ENCODE assay signal across 21 cellular contexts in the genomic region with DNA sequence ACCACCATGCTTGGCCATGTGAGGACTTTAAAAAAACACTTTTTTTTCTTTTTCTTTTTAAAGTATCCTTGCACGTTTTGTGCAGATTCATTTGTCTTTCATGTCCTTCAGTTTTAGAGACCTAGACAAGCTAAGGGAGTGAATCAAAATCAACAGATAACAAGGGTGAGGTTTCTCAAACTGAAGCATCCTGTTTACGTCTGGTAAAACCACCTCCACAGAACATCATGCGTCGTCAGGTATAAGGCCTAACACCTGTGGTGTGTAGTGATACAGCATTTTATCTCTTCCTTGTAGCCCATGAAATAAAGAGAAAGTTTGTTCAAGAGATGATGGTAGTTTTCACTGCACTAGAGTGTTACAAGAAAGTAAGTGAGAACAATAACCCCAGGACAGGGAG. TPM values are rescaled to one million over a fixed set of nuclear protein-coding genes. Genes with fewer than 3 reads are reported as not detected.
DNase-seq lines count a peak whose midpoint lies in the region; FAIRE-seq and TF ChIP-seq lines count a peak whose summit lies in the region.
"Had no signal": no experiment of that assay in that cellular context is flagged by ENCODE, and none has a peak within 500 bp of the region (broad histone marks: within the 10 kb centered on the region; RNA-seq: fewer than 3 reads in every experiment).

No MANE protein-coding gene starts in this region.

- H3K4me1 ChIP-seq in trophoblast cell (ENCODE audit: control insufficient read depth in 1 of 2, insufficient read depth in 2 of 2, low read length in 2 of 2) (peaks cover 2 to 4% of the 10 kb centered on the region in 2 experiments), OCI-LY7 (ENCODE audit: insufficient read depth, low read length, poor library complexity, severe bottlenecking) (no peaks in the 10 kb centered on the region)
- H3K4me1 ChIP-seq: Caco-2 had no signal

- H3K23ac ChIP-seq in trophoblast cell (ENCODE audit: low read length), result peak overlapping the region; percentile 73

- H3K27ac Mint-ChIP-seq in activated CD4-positive, alpha-beta memory T cell treated with anti-CD3 and anti-CD28 coated beads, Interleukin-2, amount 10 ng/mL, durations not matched to agents 7 days and 5 days, result peak overlapping the region; percentile 64
- no peak overlapping the region for H3K27ac Mint-ChIP-seq in activated CD4-positive, alpha-beta memory T cell treated with anti-CD3 and anti-CD28 coated beads for 36 hours
- H3K27ac Mint-ChIP-seq in activated T-helper 1 cell treated with anti-CD3 and anti-CD28 coated beads, Interleukin-12 subunit alpha, Interleukin-12 subunit beta, Interleukin-2, Interleukin-4 antibody, amounts not matched to agents 30 ng/mL and 10 ng/mL and 1 ng/mL, durations not matched to agents 14 hours and 24 hours and 36 hours, result peak overlapping the region; percentile 61

- H2AFZ ChIP-seq in trophoblast cell (ENCODE audit: insufficient read depth, low read length, poor library complexity) (no peak overlapping the region), OCI-LY7 (ENCODE audit: low read length) (no peak overlapping the region)

- WGBS in trophoblast cell (ENCODE audit: extremely low coverage, insufficient coverage, insufficient read length), result no CpG with 5 or more reads among the region's 4 CpGs

- no peaks in the 10 kb centered on the region for H4K20me1 ChIP-seq in OCI-LY7 (ENCODE audit: insufficient read depth, low read length)

- no peak overlapping the region for H4K91ac ChIP-seq in trophoblast cell (ENCODE audit: low read depth, low read length)

- no peak overlapping the region for H3K4me2 ChIP-seq in trophoblast cell (ENCODE audit: low read length)
- H3K4me2 ChIP-seq in OCI-LY7 (ENCODE audit: low read length), result no peak overlapping the region

- no peak overlapping the region for H3K4me3 Mint-ChIP-seq in activated CD4-positive, alpha-beta memory T cell treated with anti-CD3 and anti-CD28 coated beads, Interleukin-2, amount 10 ng/mL, durations not matched to agents 7 days and 5 days
- H3K4me3 Mint-ChIP-seq in activated CD4-positive, alpha-beta memory T cell treated with anti-CD3 and anti-CD28 coated beads for 36 hours, result no peak overlapping the region
- H3K4me3 Mint-ChIP-seq in activated T-helper 1 cell treated with anti-CD3 and anti-CD28 coated beads, Interleukin-12 subunit alpha, Interleukin-12 subunit beta, Interleukin-2, Interleukin-4 antibody, amounts not matched to agents 30 ng/mL and 10 ng/mL and 1 ng/mL, durations not matched to agents 14 hours and 24 hours and 36 hours, result no peak overlapping the region

- CTCF ChIA-PET in activated CD4-positive, alpha-beta memory T cell treated with anti-CD3 and anti-CD28 coated beads, Interleukin-2, amount 10 ng/mL, durations not matched to agents 7 days and 5 days (lab: Charles Lee), result interaction anchor here (1.3 to 1.8 kb wide), 3 partner anchors 26 to 90 kb away, joined by 3 to 11 read pairs (median 4); partner anchors contain the start of gene NCF4
- CTCF ChIA-PET in activated CD4-positive, alpha-beta memory T cell treated with anti-CD3 and anti-CD28 coated beads for 36 hours (lab: Charles Lee), result interaction anchor here (2.6 to 7.5 kb wide), 2 partner anchors 13 to 28 kb away, joined by 11 to 72 read pairs; partner anchors contain the start of gene NCF4
- CTCF ChIA-PET in OCI-LY7 (lab: Charles Lee; ENCODE audit: unreplicated experiment), result no interaction called here

- peaks cover under 1% of the 10 kb centered on the region for H3K79me1 ChIP-seq in trophoblast cell (ENCODE audit: low read length)

- TF ChIP-seq CTCF in OCI-LY7 (conservative IDR thresholded peaks at IDR 0.05; ENCODE audit: low read length), result no peak

- H3K14ac ChIP-seq in trophoblast cell (ENCODE audit: low read length), result no peak overlapping the region

- H3K9me2 ChIP-seq in OCI-LY7 (ENCODE audit: insufficient read depth, low read length), result no peaks in the 10 kb centered on the region

- H2BK120ac ChIP-seq in trophoblast cell (ENCODE audit: insufficient read depth, low read length, poor library complexity), result no peak overlapping the region

- no peak for TF ChIP-seq POLR2A in GM12891 (IDR thresholded peaks at IDR 0.05; ENCODE audit: low read depth, low read length)

- H3K9me3 Mint-ChIP-seq in activated CD4-positive, alpha-beta memory T cell treated with anti-CD3 and anti-CD28 coated beads, Interleukin-2, amount 10 ng/mL, durations not matched to agents 7 days and 5 days, result peaks cover 27% of the 10 kb centered on the region
- peaks cover 15% of the 10 kb centered on the region for H3K9me3 Mint-ChIP-seq in activated CD4-positive, alpha-beta memory T cell treated with anti-CD3 and anti-CD28 coated beads for 36 hours
- peaks cover 18% of the 10 kb centered on the region for H3K9me3 Mint-ChIP-seq in activated T-helper 1 cell treated with anti-CD3 and anti-CD28 coated beads, Interleukin-12 subunit alpha, Interleukin-12 subunit beta, Interleukin-2, Interleukin-4 antibody, amounts not matched to agents 30 ng/mL and 10 ng/mL and 1 ng/mL, durations not matched to agents 14 hours and 24 hours and 36 hours

- intact Hi-C loops in activated CD4-positive, alpha-beta memory T cell treated with anti-CD3 and anti-CD28 coated beads for 36 hours (cut with micrococcal nuclease), result no loop called here
- intact Hi-C loops in activated T-helper 1 cell treated with anti-CD3 and anti-CD28 coated beads, Interleukin-12 subunit alpha, Interleukin-12 subunit beta, Interleukin-2, Interleukin-4 antibody, amounts not matched to agents 30 ng/mL and 10 ng/mL and 1 ng/mL, durations not matched to agents 14 hours and 24 hours and 36 hours (cut with micrococcal nuclease), result no loop called here
- intact Hi-C loops in OCI-LY7 (cut with micrococcal nuclease; ENCODE audit: unreplicated experiment), result no loop called here

- H2AK5ac ChIP-seq in trophoblast cell (ENCODE audit: low read length), result no peak overlapping the region

- no TSS peak for BruUV-seq in OCI-LY7 (replicated peaks; lab: Mats Ljungman, UMichigan)

- no peaks in the 10 kb centered on the region for H3K79me2 ChIP-seq in trophoblast cell (ENCODE audit: control insufficient read depth, insufficient read depth, low read length, poor library complexity)
- H3K79me2 ChIP-seq in OCI-LY7 (ENCODE audit: insufficient read depth, low read depth, low read length), result no peaks in the 10 kb centered on the region

- H3K36me3 Mint-ChIP-seq in activated CD4-positive, alpha-beta memory T cell treated with anti-CD3 and anti-CD28 coated beads, Interleukin-2, amount 10 ng/mL, durations not matched to agents 7 days and 5 days (ENCODE audit: low read depth), result peaks cover 18% of the 10 kb centered on the region
- H3K36me3 Mint-ChIP-seq in activated CD4-positive, alpha-beta memory T cell treated with anti-CD3 and anti-CD28 coated beads for 36 hours, result peaks cover 5% of the 10 kb centered on the region
- peaks cover 6% of the 10 kb centered on the region for H3K36me3 Mint-ChIP-seq in activated T-helper 1 cell treated with anti-CD3 and anti-CD28 coated beads, Interleukin-12 subunit alpha, Interleukin-12 subunit beta, Interleukin-2, Interleukin-4 antibody, amounts not matched to agents 30 ng/mL and 10 ng/mL and 1 ng/mL, durations not matched to agents 14 hours and 24 hours and 36 hours (ENCODE audit: low read depth)

- H3K4ac ChIP-seq in trophoblast cell (ENCODE audit: low read depth, low read length), result no peak overlapping the region

- H3K27me3 ChIP-seq in trophoblast cell (ENCODE audit: insufficient read depth, low read length), result no peaks in the 10 kb centered on the region

- no peak overlapping the region for H2BK5ac ChIP-seq in trophoblast cell (ENCODE audit: low read depth, low read length, poor library complexity)

- no peaks in the 10 kb centered on the region for H3K9me3 ChIP-seq in trophoblast cell (ENCODE audit: insufficient read depth, low read depth, low read length)
- H3K9me3 ChIP-seq in OCI-LY7 (ENCODE audit: low read length), result 0 out of 2 replicates have a peak, but pooled peaks cover 4% of the 10 kb centered on the region
- H3K9me3 ChIP-seq: SJSA1 had no signal

- H3K4me3 ChIP-seq in trophoblast cell (ENCODE audit: low read depth, low read length) (no peak overlapping the region), OCI-LY7 (ENCODE audit: low read depth, low read length, poor library complexity, severe bottlenecking) (no peak overlapping the region)
- H3K4me3 ChIP-seq: SJSA1 had no signal

- H4K12ac ChIP-seq in trophoblast cell (ENCODE audit: low read depth, low read length), result no peak overlapping the region

- peaks cover 17% of the 10 kb centered on the region for H3K4me1 Mint-ChIP-seq in activated CD4-positive, alpha-beta memory T cell treated with anti-CD3 and anti-CD28 coated beads, Interleukin-2, amount 10 ng/mL, durations not matched to agents 7 days and 5 days
- peaks cover 26% of the 10 kb centered on the region for H3K4me1 Mint-ChIP-seq in activated CD4-positive, alpha-beta memory T cell treated with anti-CD3 and anti-CD28 coated beads for 36 hours (ENCODE audit: low read depth)
- peaks cover 29% of the 10 kb centered on the region for H3K4me1 Mint-ChIP-seq in activated T-helper 1 cell treated with anti-CD3 and anti-CD28 coated beads, Interleukin-12 subunit alpha, Interleukin-12 subunit beta, Interleukin-2, Interleukin-4 antibody, amounts not matched to agents 30 ng/mL and 10 ng/mL and 1 ng/mL, durations not matched to agents 14 hours and 24 hours and 36 hours (ENCODE audit: low read depth)

- POLR2A ChIA-PET in activated CD4-positive, alpha-beta memory T cell treated with anti-CD3 and anti-CD28 coated beads, Interleukin-2, amount 10 ng/mL, durations not matched to agents 7 days and 5 days (lab: Charles Lee), result interaction anchor here (0.6 to 2.3 kb wide), 3 partner anchors 14 to 55 kb away, joined by 3 to 11 read pairs (median 4); partner anchors contain the start of gene NCF4
- POLR2A ChIA-PET in activated CD4-positive, alpha-beta memory T cell treated with anti-CD3 and anti-CD28 coated beads for 36 hours (lab: Charles Lee), result no interaction called here
- POLR2A ChIA-PET in OCI-LY7 (lab: Charles Lee), result no interaction called here

- H2BK12ac ChIP-seq in trophoblast cell (ENCODE audit: low read length), result no peak overlapping the region

- H4K8ac ChIP-seq in trophoblast cell (ENCODE audit: low read depth, low read length), result no peak overlapping the region

- no peak overlapping the region for H3K18ac ChIP-seq in trophoblast cell (ENCODE audit: low read length)

- H3K27ac ChIP-seq in trophoblast cell (ENCODE audit: low read depth, low read length) (no peak overlapping the region), OCI-LY7 (ENCODE audit: low read depth, low read length, poor library complexity, severe bottlenecking) (no peak overlapping the region)
- H3K27ac ChIP-seq: C4-2B, SJSA1 had no signal

- H3K9ac ChIP-seq in trophoblast cell (ENCODE audit: low read length), result no peak overlapping the region

- DNase-seq in activated CD4-positive, alpha-beta memory T cell treated with anti-CD3 and anti-CD28 coated beads, Interleukin-2, amount 10 ng/mL, durations not matched to agents 7 days and 5 days, result no peak
- DNase-seq in activated CD4-positive, alpha-beta memory T cell treated with anti-CD3 and anti-CD28 coated beads for 36 hours, result no peak
- DNase-seq in GM12891 (ENCODE audit: insufficient read length, low spot score), result no peak
- DNase-seq in activated T-helper 1 cell treated with anti-CD3 and anti-CD28 coated beads, Interleukin-12 subunit alpha, Interleukin-12 subunit beta, Interleukin-2, Interleukin-4 antibody, amounts not matched to agents 30 ng/mL and 10 ng/mL and 1 ng/mL, durations not matched to agents 14 hours and 24 hours and 36 hours (ENCODE audit: low spot score), result no peak
- no peak for DNase-seq in trophoblast cell
- no peak for DNase-seq in NCI-H524 (lab: John Stamatoyannopoulos, UW)
- DNase-seq in OCI-LY7 (ENCODE audit: low spot score), result no peak
- no peak for DNase-seq in epidermal melanocyte (ENCODE audit: insufficient read length, low spot score)
- DNase-seq: Caco-2, DMS 273 treated with DMSO at 0.1 percent for 48 hours, DMS79 treated with DMSO at 0.1 percent for 48 hours, H7, Kasumi-1, NCI-H1694, NCI-H446, NCI-H526 treated with DMSO at 0.1 percent for 48 hours had no signal

- H3K27me3 Mint-ChIP-seq in activated CD4-positive, alpha-beta memory T cell treated with anti-CD3 and anti-CD28 coated beads, Interleukin-2, amount 10 ng/mL, durations not matched to agents 7 days and 5 days, result peaks cover 2% of the 10 kb centered on the region
- H3K27me3 Mint-ChIP-seq in activated CD4-positive, alpha-beta memory T cell treated with anti-CD3 and anti-CD28 coated beads for 36 hours, result peaks cover 3% of the 10 kb centered on the region
- H3K27me3 Mint-ChIP-seq in activated T-helper 1 cell treated with anti-CD3 and anti-CD28 coated beads, Interleukin-12 subunit alpha, Interleukin-12 subunit beta, Interleukin-2, Interleukin-4 antibody, amounts not matched to agents 30 ng/mL and 10 ng/mL and 1 ng/mL, durations not matched to agents 14 hours and 24 hours and 36 hours (ENCODE audit: insufficient read depth), result peaks cover 2% of the 10 kb centered on the region

- FAIRE-seq in GM12891 (lab: Jason Lieb, UNC), result peak; percentile 50

- H3K36me3 ChIP-seq in trophoblast cell (ENCODE audit: control insufficient read depth in 1 of 2, insufficient read depth in 2 of 2, low read length in 2 of 2) (no peaks in the 10 kb centered on the region), OCI-LY7 (ENCODE audit: insufficient read depth, low read length) (no peaks in the 10 kb centered on the region)
- H3K36me3 ChIP-seq: SJSA1 had no signal

RNA-seq across cellular contexts. Expression of gene CSF2RB, which starts 26.3 kb away (rescaled TPM):
- 1 to 10 TPM; 2.3 to 3.0 TPM for total RNA-seq in activated CD4-positive, alpha-beta memory T cell treated with anti-CD3 and anti-CD28 coated beads, Interleukin-2, amount 10 ng/mL, durations not matched to agents 7 days and 5 days
- total RNA-seq in activated CD4-positive, alpha-beta memory T cell treated with anti-CD3 and anti-CD28 coated beads for 36 hours, result under 1 TPM; 0.22 to 0.48 TPM
- polyA plus RNA-seq in GM12891 (2012; ENCODE audit: low read depth, missing spikeins), result 5.5 TPM
- total RNA-seq in activated T-helper 1 cell treated with anti-CD3 and anti-CD28 coated beads, Interleukin-12 subunit alpha, Interleukin-12 subunit beta, Interleukin-2, Interleukin-4 antibody, amounts not matched to agents 30 ng/mL and 10 ng/mL and 1 ng/mL, durations not matched to agents 14 hours and 24 hours and 36 hours, result 11.7 and 11.8 TPM in 2 replicates
- polyA plus RNA-seq in trophoblast cell (2013), result 4.3 and 4.7 TPM in 2 replicates
- total RNA-seq in OCI-LY7 (2014; rRNA removed; shearing (Covaris generic)), result 6.2 and 7.6 TPM in 2 replicates
- total RNA-seq in OCI-LY7 (2022), result 21.6 and 23.4 TPM in 2 replicates
- total RNA-seq: A172, Caco-2, H7, MCF 10A had no signal
- polyA plus RNA-seq: AG04450 had no signal

RNA-seq across cellular contexts. Expression of gene NCF4, which starts 26.4 kb away (rescaled TPM):
- 10 to 100 TPM; 59.9 to 60.1 TPM for total RNA-seq in activated CD4-positive, alpha-beta memory T cell treated with anti-CD3 and anti-CD28 coated beads, Interleukin-2, amount 10 ng/mL, durations not matched to agents 7 days and 5 days
- total RNA-seq in activated CD4-positive, alpha-beta memory T cell treated with anti-CD3 and anti-CD28 coated beads for 36 hours, result 1 to 10 TPM; 8.7 to 9.3 TPM
- polyA plus RNA-seq in GM12891 (2012; ENCODE audit: low read depth, missing spikeins), result 13.9 TPM
- total RNA-seq in activated T-helper 1 cell treated with anti-CD3 and anti-CD28 coated beads, Interleukin-12 subunit alpha, Interleukin-12 subunit beta, Interleukin-2, Interleukin-4 antibody, amounts not matched to agents 30 ng/mL and 10 ng/mL and 1 ng/mL, durations not matched to agents 14 hours and 24 hours and 36 hours, result 15.6 and 17.3 TPM in 2 replicates
- polyA plus RNA-seq in trophoblast cell (2013), result 2.3 and 2.9 TPM in 2 replicates
- total RNA-seq in OCI-LY7 (2014; rRNA removed; shearing (Covaris generic)), result 63.6 and 68.0 TPM in 2 replicates
- total RNA-seq in OCI-LY7 (2022), result 97.4 and 121 TPM in 2 replicates
- total RNA-seq: A172, Caco-2, H7, MCF 10A, SJSA1 had no signal
- polyA plus RNA-seq: AG04450 had no signal
